Comparison of ENCODE assay signal across 2 cellular contexts in genomic region chr7:20328692-20329091, GRCh38.
TF ChIP-seq lines count a peak whose summit lies in the region.

No MANE protein-coding gene starts in this region.

TF ChIP-seq in HepG2, 621 proteins besides CTCF, POLR2A, EP300 and RAD21:
- TF ChIP-seq MAFF (IDR thresholded peaks at IDR 0.05; ENCODE audit: low read depth, low read length) (peak; percentile 58; the same call in 1 of the 2 replicates), ZBTB42 (CRISPR knock-in tag; IDR thresholded peaks at IDR 0.05) (no peak), POLR2AphosphoS2 (IDR thresholded peaks at IDR 0.05; ENCODE audit: low read depth, low read length) (no peak), RARG (CRISPR knock-in tag; IDR thresholded peaks at IDR 0.05; ENCODE audit: low read depth) (no peak), TEF (CRISPR knock-in tag; IDR thresholded peaks at IDR 0.05) (no peak), MAFK (conservative IDR thresholded peaks at IDR 0.05 in 1 of 2, IDR thresholded peaks at IDR 0.05 in 1 of 2; ENCODE audit: low read length in 2 of 2) (peak; percentile 49 to 81; a peak in 3 of 4 replicates), ZNF430 (CRISPR knock-in tag; IDR thresholded peaks at IDR 0.05) (no peak)

TF ChIP-seq in H1, 55 proteins besides CTCF, POLR2A, EP300 and RAD21:
- TF ChIP-seq CHD2 (IDR thresholded peaks at IDR 0.05; ENCODE audit: low read length): no peak
- TF ChIP-seq TAF7 (optimal IDR thresholded peaks at IDR 0.05; ENCODE audit: borderline replicate concordance, low read depth, low read length): no peak
